In the genomic region with DNA sequence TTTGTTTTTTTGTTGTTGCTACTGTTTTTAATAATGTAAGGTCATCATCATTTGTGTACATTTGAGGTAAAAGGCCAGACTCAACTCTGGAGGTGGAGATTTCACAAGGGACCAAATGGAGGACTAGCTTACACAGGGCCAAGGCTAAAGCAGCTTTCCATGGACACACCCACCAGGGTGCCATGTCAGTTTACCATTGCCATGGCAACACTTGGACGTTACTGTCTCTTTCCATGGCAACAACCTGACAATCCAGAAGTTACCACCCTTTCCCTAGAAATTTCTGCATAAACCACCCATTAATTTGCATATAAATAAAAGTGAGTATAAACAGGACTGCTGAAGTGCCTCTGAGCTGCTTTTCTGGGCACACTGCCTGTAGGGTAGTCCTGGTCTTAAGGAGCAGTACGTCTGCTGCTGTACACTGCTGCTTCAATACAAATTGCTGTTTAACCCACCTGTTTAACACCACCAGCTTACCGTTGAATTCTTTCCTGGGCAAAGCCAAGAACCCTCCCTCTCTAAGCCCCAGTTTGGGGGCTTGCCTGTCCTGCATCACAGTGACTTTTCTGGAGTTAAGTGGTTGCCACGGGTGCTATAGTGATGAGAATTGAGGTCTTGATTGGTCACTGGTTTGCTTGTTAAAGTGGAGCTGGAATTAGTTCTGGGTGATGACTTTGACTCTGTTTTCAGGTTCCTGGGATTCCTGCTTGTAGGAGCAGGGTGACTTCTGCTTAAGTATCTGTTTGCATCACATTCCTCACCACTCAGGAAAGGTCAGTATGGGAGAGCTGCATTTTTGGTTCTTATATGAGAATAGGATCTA, we compare ENCODE assay signal across 34 cellular contexts.
DNase-seq lines count a peak whose midpoint lies in the region; ATAC-seq and TF ChIP-seq lines count a peak whose summit lies in the region.
"Had no signal": no experiment of that assay in that cellular context is flagged by ENCODE, and none has a peak within 500 bp of the region (broad histone marks: within the 10 kb centered on the region; RNA-seq: fewer than 3 reads in every experiment).

No MANE protein-coding gene starts in this region.

- no peak for TF ChIP-seq CTCF in CD8-positive, alpha-beta T cell (IDR thresholded peaks at IDR 0.05)

- H3K4me1 Mint-ChIP-seq in CD8-positive, alpha-beta T cell (ENCODE audit: low read depth), result no peaks in the 10 kb centered on the region
- H3K4me1 Mint-ChIP-seq: central memory CD8-positive, alpha-beta T cell; IgD-negative memory B cell; natural killer cell; stimulated activated naive B cell treated with anti-CD40 and anti-IgM and Interleukin-4, amounts not matched to agents 10 μg/mL and 1 μg/mL and 100 μg/mL, for 72 hours had no signal

- H3K4me3 ChIP-seq in HUES64 (ENCODE audit: low read length), result no peak overlapping the region
- H3K4me3 ChIP-seq in CD8-positive, alpha-beta T cell (ENCODE audit: low read depth, low read length), result no peak overlapping the region
- H3K4me3 ChIP-seq: BLaER1, suprapubic skin, vagina had no signal

- peak overlapping the region; percentile 34; the same call in 1 of the 2 replicates for H3K27ac ChIP-seq in HUES64 (ENCODE audit: low read depth, low read length)
- no peak overlapping the region for H3K27ac ChIP-seq in CD8-positive, alpha-beta T cell (ENCODE audit: low read depth, low read length)
- H3K27ac ChIP-seq: BLaER1, parathyroid adenoma, suprapubic skin, vagina had no signal

- 0 out of 2 replicates have a peak, but pooled peaks cover 7% of the 10 kb centered on the region for H3K9me3 ChIP-seq in HUES64 (ENCODE audit: insufficient read depth, low read depth, low read length)
- no peaks in the 10 kb centered on the region for H3K9me3 ChIP-seq in CD8-positive, alpha-beta T cell (ENCODE audit: low read length)
- H3K9me3 ChIP-seq: BLaER1, Caco-2, suprapubic skin, vagina had no signal

- ATAC-seq in CD8-positive, alpha-beta T cell, result no peak
- ATAC-seq: HCT116; left lobe of liver; natural killer cell; PC-3; right cardiac atrium; stimulated activated naive B cell treated with anti-CD40 and anti-IgM and Interleukin-4, amounts not matched to agents 10 μg/mL and 1 μg/mL and 100 μg/mL, for 72 hours had no signal

- 33% methylated on average over 4 of the region's 4 CpGs for WGBS in HUES64

- intact Hi-C loops in CD8-positive, alpha-beta T cell (cut with DNase I, micrococcal nuclease), result no loop called here

- H3K9ac ChIP-seq in HUES64 (ENCODE audit: low read depth, low read length), result no peak overlapping the region
- H3K9ac ChIP-seq: BLaER1, parathyroid adenoma had no signal

- H3K36me3 Mint-ChIP-seq in CD8-positive, alpha-beta T cell, result no peaks in the 10 kb centered on the region
- H3K36me3 Mint-ChIP-seq: activated CD4-positive, alpha-beta memory T cell treated with anti-CD3 and anti-CD28 coated beads for 36 hours; activated naive CD8-positive, alpha-beta T cell; IgD-negative memory B cell; stimulated activated naive B cell treated with anti-CD40 and anti-IgM and Interleukin-4, amounts not matched to agents 10 μg/mL and 1 μg/mL and 100 μg/mL, for 72 hours had no signal

- H3K36me3 ChIP-seq in HUES64 (ENCODE audit: insufficient read depth, low read length), result no peaks in the 10 kb centered on the region
- no peaks in the 10 kb centered on the region for H3K36me3 ChIP-seq in CD8-positive, alpha-beta T cell (ENCODE audit: insufficient read depth, low read length)
- H3K36me3 ChIP-seq: BLaER1, suprapubic skin, vagina had no signal

- no peak overlapping the region for H3K27ac Mint-ChIP-seq in CD8-positive, alpha-beta T cell
- H3K27ac Mint-ChIP-seq: activated CD4-positive, alpha-beta memory T cell treated with anti-CD3 and anti-CD28 coated beads for 36 hours; activated naive CD8-positive, alpha-beta T cell; activated T-helper 2 cell treated with anti-CD3 and anti-CD28 coated beads, Interferon-gamma antibody, Interleukin-2, Interleukin-4, amounts not matched to agents 10 μg/mL and 5 μg/mL and 100 μg/mL, durations not matched to agents 14 hours and 24 hours and 36 hours; IgD-negative memory B cell; natural killer cell; stimulated activated naive B cell treated with anti-CD40 and anti-IgM and Interleukin-4, amounts not matched to agents 10 μg/mL and 1 μg/mL and 100 μg/mL, for 72 hours had no signal

- POLR2A ChIA-PET in CD8-positive, alpha-beta T cell (lab: Charles Lee), result no interaction called here

- H3K27me3 Mint-ChIP-seq in CD8-positive, alpha-beta T cell (ENCODE audit: low read depth), result no peaks in the 10 kb centered on the region
- H3K27me3 Mint-ChIP-seq: central memory CD8-positive, alpha-beta T cell; IgD-negative memory B cell; stimulated activated naive B cell treated with anti-CD40 and anti-IgM and Interleukin-4, amounts not matched to agents 10 μg/mL and 1 μg/mL and 100 μg/mL, for 72 hours had no signal

- H3K4me1 ChIP-seq in HUES64 (ENCODE audit: insufficient read depth, low read length), result peaks cover 16% of the 10 kb centered on the region
- no peaks in the 10 kb centered on the region for H3K4me1 ChIP-seq in CD8-positive, alpha-beta T cell (ENCODE audit: insufficient read depth, low read length)
- H3K4me1 ChIP-seq: Caco-2, parathyroid adenoma, suprapubic skin, vagina had no signal

- CTCF ChIA-PET in CD8-positive, alpha-beta T cell (lab: Charles Lee), result no interaction called here

- DNase-seq in Ammon's horn (ENCODE audit: low spot score), result peak; percentile 6
- DNase-seq in astrocyte of the hippocampus (ENCODE audit: low read depth, low spot score), result peak; percentile 4
- DNase-seq in iPS-NIHi11 (ENCODE audit: low spot score), result peak; percentile 38
- no peak for DNase-seq in SKM-1 (lab: John Stamatoyannopoulos, UW; ENCODE audit: unreplicated experiment)
- no peak for DNase-seq in NOMO-1 treated with dmso at 0.1 percent for 144 hours (lab: John Stamatoyannopoulos, UW; ENCODE audit: unreplicated experiment)
- DNase-seq in CD8-positive, alpha-beta T cell, result no peak
- no peak for DNase-seq in activated CD4-positive, alpha-beta T cell treated with anti-CD3 and anti-CD28 coated beads for 4 hours
- DNase-seq: ACHN; activated CD4-positive, alpha-beta memory T cell treated with anti-CD3 and anti-CD28 coated beads for 36 hours; activated CD8-positive, alpha-beta memory T cell treated with anti-CD3 and anti-CD28 coated beads, Interleukin-2, amount 50 U/mL, for 48 hours; aorta; Caco-2; dermis blood vessel endothelial cell; natural killer cell; NCI-H1436; NCI-H526 treated with DMSO at 0.1 percent for 48 hours; PC-3; right cardiac atrium; SHP77; stimulated activated CD4-positive, alpha-beta T cell treated with anti-CD3 and anti-CD28 coated beads, Interleukin-4, amount 100 ng/mL, for 1 hour; stimulated activated naive B cell treated with anti-CD40 and anti-IgM and Interleukin-4, amounts not matched to agents 10 μg/mL and 1 μg/mL and 100 μg/mL, for 72 hours; SW 1271; T1000 had no signal

- no peak overlapping the region for H3K4me3 Mint-ChIP-seq in CD8-positive, alpha-beta T cell
- H3K4me3 Mint-ChIP-seq: activated CD4-positive, alpha-beta memory T cell treated with anti-CD3 and anti-CD28 coated beads for 36 hours; activated naive CD8-positive, alpha-beta T cell; central memory CD8-positive, alpha-beta T cell; IgD-negative memory B cell; natural killer cell; stimulated activated naive B cell treated with anti-CD40 and anti-IgM and Interleukin-4, amounts not matched to agents 10 μg/mL and 1 μg/mL and 100 μg/mL, for 72 hours had no signal

- no peaks in the 10 kb centered on the region for H3K27me3 ChIP-seq in HUES64 (ENCODE audit: insufficient read depth, low read length)
- no peaks in the 10 kb centered on the region for H3K27me3 ChIP-seq in CD8-positive, alpha-beta T cell (ENCODE audit: insufficient read depth, low read length)
- H3K27me3 ChIP-seq: BLaER1, suprapubic skin, vagina had no signal

- H3K9me3 Mint-ChIP-seq in CD8-positive, alpha-beta T cell, result peaks cover 2% of the 10 kb centered on the region

Comparison
In these comparisons a context has a peak if more than half of its experiments do, and no peak if none do; other contexts are left out.
1. DNase-seq: peak in Ammon's horn (single experiment), astrocyte of the hippocampus (single experiment) and iPS-NIHi11 (single experiment); none in SKM-1 (single experiment), NOMO-1 treated with dmso at 0.1 percent for 144 hours (single experiment), CD8-positive, alpha-beta T cell (0 of 7) and activated CD4-positive, alpha-beta T cell treated with anti-CD3 and anti-CD28 coated beads for 4 hours (0 of 2).